ENCODE assay signal across 20 cellular contexts in genomic region chr5:169139381-169140125, GRCh38.
DNase-seq lines count a peak whose midpoint lies in the region; ATAC-seq and TF ChIP-seq lines count a peak whose summit lies in the region.
"Had no signal": no experiment of that assay in that cellular context is flagged by ENCODE, and none has a peak within 500 bp of the region (broad histone marks: within the 10 kb centered on the region; RNA-seq: fewer than 3 reads in every experiment).

No MANE protein-coding gene starts in this region.

- ATAC-seq in SK-N-SH treated with all-trans-retinoic acid at 6 μM for 48 hours = no peak
- ATAC-seq in lung (ENCODE audit: insufficient read depth, low FRiP score) = peak; percentile 74
- ATAC-seq in upper lobe of left lung (ENCODE audit: low FRiP score in 2 of 2) = peak; percentile 53 to 82
- ATAC-seq: activated CD8-positive, alpha-beta T cell treated with anti-CD3 and anti-CD28 coated beads for 36 hours; activated naive CD8-positive, alpha-beta T cell treated with anti-CD3 and anti-CD28 coated beads, Interleukin-2, amount 50 U/mL, for 24 hours; activated T-cell treated with anti-CD3 and anti-CD28 coated beads, Interleukin-2, amount 50 U/mL, for 72 hours had no signal

- POLR2A ChIA-PET in SK-N-SH (lab: Yijun Ruan, JAX) = interaction anchor here (0.7 kb wide), 1 partner anchor 40 kb away, joined by 4 read pairs; no protein-coding TSS in a partner anchor

- TF ChIP-seq POLR2A in upper lobe of left lung (IDR thresholded peaks at IDR 0.05) = no peak

- H4K20me1 ChIP-seq in SK-N-SH (ENCODE audit: insufficient read depth) = no peaks in the 10 kb centered on the region; the same call in 1 of the 2 replicates

- H3K4me3 ChIP-seq in SK-N-SH (ENCODE audit: low read depth in 2 of 2, low read length in 1 of 2) = no peak overlapping the region
- H3K4me3 ChIP-seq in lung = no peak overlapping the region
- H3K4me3 ChIP-seq in upper lobe of left lung = no peak overlapping the region
- H3K4me3 ChIP-seq: SK-N-MC, skin epidermis, tibial nerve had no signal

- CTCF ChIA-PET in SK-N-SH (lab: Yijun Ruan, JAX) = no interaction called here

- H3K36me3 Mint-ChIP-seq in chondrocyte (ENCODE audit: low read depth) = peaks cover 3% of the 10 kb centered on the region
- H3K36me3 Mint-ChIP-seq: CD14-positive monocyte had no signal

- no peak overlapping the region for H3K4me3 Mint-ChIP-seq in chondrocyte (ENCODE audit: unreplicated experiment)
- H3K4me3 Mint-ChIP-seq: activated CD8-positive, alpha-beta T cell treated with anti-CD3 and anti-CD28 coated beads for 36 hours; activated naive CD8-positive, alpha-beta T cell treated with anti-CD3 and anti-CD28 coated beads, Interleukin-2, amount 50 U/mL, for 24 hours; activated T-cell treated with anti-CD3 and anti-CD28 coated beads, Interleukin-2, amount 50 U/mL, for 72 hours had no signal

- no peaks in the 10 kb centered on the region for H3K9me2 ChIP-seq in SK-N-SH

- TF ChIP-seq EP300 in SK-N-SH (IDR thresholded peaks at IDR 0.05; ENCODE audit: borderline replicate concordance in 1 of 2, low read depth in 1 of 2, low read length in 1 of 2) (no peak), upper lobe of left lung (IDR thresholded peaks at IDR 0.05) (no peak)

- H3K9me3 Mint-ChIP-seq in chondrocyte (ENCODE audit: low read depth) = no peaks in the 10 kb centered on the region
- H3K9me3 Mint-ChIP-seq: activated CD8-positive, alpha-beta T cell treated with anti-CD3 and anti-CD28 coated beads for 36 hours; activated naive CD8-positive, alpha-beta T cell treated with anti-CD3 and anti-CD28 coated beads, Interleukin-2, amount 50 U/mL, for 24 hours; activated T-cell treated with anti-CD3 and anti-CD28 coated beads, Interleukin-2, amount 50 U/mL, for 72 hours had no signal

- H3K27ac ChIP-seq in SK-N-SH (ENCODE audit: low read depth in 2 of 2, low read length in 1 of 2) (peak overlapping the region in 1 of 2 experiments; percentile 34; a peak in 2 of 4 replicates), lung (ENCODE audit: low read depth in 1 of 2, low read length in 1 of 2) (peak overlapping the region in 1 of 2 donors; percentile 1), upper lobe of left lung (no peak overlapping the region)
- H3K27ac ChIP-seq: SK-N-MC had no signal

- H2AFZ ChIP-seq in SK-N-SH (ENCODE audit: low read depth) = no peak overlapping the region

- H3K79me2 ChIP-seq in SK-N-SH (ENCODE audit: insufficient read depth) = no peaks in the 10 kb centered on the region

- H3K9ac ChIP-seq in SK-N-SH = no peak overlapping the region

- H3K4me1 Mint-ChIP-seq in chondrocyte (ENCODE audit: low read depth) = peaks cover 30% of the 10 kb centered on the region
- H3K4me1 Mint-ChIP-seq: activated naive CD8-positive, alpha-beta T cell treated with anti-CD3 and anti-CD28 coated beads, Interleukin-2, amount 50 U/mL, for 24 hours; CD14-positive monocyte had no signal

- H3K27me3 ChIP-seq in SK-N-SH (ENCODE audit: insufficient read depth) (no peaks in the 10 kb centered on the region), lung (ENCODE audit: control insufficient read depth, insufficient read depth) (no peaks in the 10 kb centered on the region), upper lobe of left lung (no peaks in the 10 kb centered on the region)
- H3K27me3 ChIP-seq: tibial nerve had no signal

- WGBS in SK-N-SH (ENCODE audit: low lambda C conversion rate) = 79% methylated on average over 7 of the region's 7 CpGs
- 50 to 70% methylated on average over 7 of the region's 7 CpGs for WGBS in lung, 2 donors
- WGBS in upper lobe of left lung, 2 donors = 36 to 49% methylated on average over 5 to 7 of the region's 7 CpGs

- H3K36me3 ChIP-seq in SK-N-SH (replicated peaks in 1 of 2; ENCODE audit: control insufficient read depth in 1 of 2, insufficient read depth in 2 of 2, low read length in 1 of 2) = peaks cover 0 to 8% of the 10 kb centered on the region in 2 experiments
- no peaks in the 10 kb centered on the region for H3K36me3 ChIP-seq in lung (ENCODE audit: control insufficient read depth in 2 of 2, insufficient read depth in 2 of 2, low read length in 2 of 2)
- no peaks in the 10 kb centered on the region for H3K36me3 ChIP-seq in upper lobe of left lung
- H3K36me3 ChIP-seq: tibial nerve had no signal

- H3K4me1 ChIP-seq in SK-N-SH (ENCODE audit: control insufficient read depth in 1 of 2, insufficient read depth in 2 of 2, low read depth in 1 of 2, low read length in 1 of 2) (peaks cover 0 to 20% of the 10 kb centered on the region in 2 experiments; a peak in 2 of 4 replicates), lung (ENCODE audit: control insufficient read depth in 2 of 2, insufficient read depth in 2 of 2, low read length in 2 of 2) (peaks cover 0 to 3% of the 10 kb centered on the region in 2 donors), upper lobe of left lung (peaks cover 0 to 10% (median 8%) of the 10 kb centered on the region in 4 donors)

- peak overlapping the region; percentile 69 for H3K27ac Mint-ChIP-seq in chondrocyte (ENCODE audit: unreplicated experiment)
- H3K27ac Mint-ChIP-seq: activated CD8-positive, alpha-beta T cell treated with anti-CD3 and anti-CD28 coated beads for 36 hours; activated naive CD8-positive, alpha-beta T cell treated with anti-CD3 and anti-CD28 coated beads, Interleukin-2, amount 50 U/mL, for 24 hours; activated T-cell treated with anti-CD3 and anti-CD28 coated beads, Interleukin-2, amount 50 U/mL, for 72 hours; CD14-positive monocyte had no signal

- no peak for TF ChIP-seq CTCF in SK-N-SH (IDR thresholded peaks at IDR 0.05)
- no peak for TF ChIP-seq CTCF in chondrocyte (IDR thresholded peaks at IDR 0.05)
- TF ChIP-seq CTCF in lung (IDR thresholded peaks at IDR 0.05; ENCODE audit: control extremely low read depth, extremely low read depth) = no peak
- no peak for TF ChIP-seq CTCF in upper lobe of left lung (IDR thresholded peaks at IDR 0.05)

- H3K27me3 Mint-ChIP-seq in chondrocyte (ENCODE audit: low read depth) = no peaks in the 10 kb centered on the region
- H3K27me3 Mint-ChIP-seq: activated naive CD8-positive, alpha-beta T cell treated with anti-CD3 and anti-CD28 coated beads, Interleukin-2, amount 50 U/mL, for 24 hours had no signal

- no peaks in the 10 kb centered on the region for H3F3A ChIP-seq in SK-N-SH (replicated peaks; ENCODE audit: insufficient read depth)

- DNase-seq in SK-N-SH = no peak
- DNase-seq in chondrocyte (ENCODE audit: low spot score) = no peak
- DNase-seq in lung (ENCODE audit: low spot score) = peak; percentile 85
- DNase-seq in upper lobe of left lung = peak; percentile 79 to 89
- no peak for DNase-seq in stimulated activated CD4-positive, alpha-beta T cell treated with anti-CD3 and anti-CD28 coated beads, Interleukin-4, amount 100 ng/mL, for 1 hour
- DNase-seq in AG08395 (ENCODE audit: low spot score) = no peak
- DNase-seq in NCI-H1694 treated with DMSO at 0.1 percent for 48 hours (lab: John Stamatoyannopoulos, UW) = no peak
- DNase-seq: 8988T; activated CD8-positive, alpha-beta T cell treated with anti-CD3 and anti-CD28 coated beads for 36 hours; activated naive CD8-positive, alpha-beta T cell treated with anti-CD3 and anti-CD28 coated beads, Interleukin-2, amount 50 U/mL, for 24 hours; activated T-cell treated with anti-CD3 and anti-CD28 coated beads, Interleukin-2, amount 50 U/mL, for 72 hours; cerebellar nuclear complex; HCEC 1CT; NCI-H2081; NCI-H524 had no signal

- H3K9me3 ChIP-seq in SK-N-SH (no peaks in the 10 kb centered on the region), lung (ENCODE audit: control insufficient read depth in 2 of 2, insufficient read depth in 1 of 2, low read length in 1 of 2) (no peaks in the 10 kb centered on the region), upper lobe of left lung (no peaks in the 10 kb centered on the region)
- H3K9me3 ChIP-seq: tibial nerve had no signal

- TF ChIP-seq RAD21 in SK-N-SH (IDR thresholded peaks at IDR 0.05; ENCODE audit: low read length) = no peak

- no peak overlapping the region for H3K4me2 ChIP-seq in SK-N-SH

TF ChIP-seq in SK-N-SH treated with all-trans-retinoic acid at 6 μM for 48 hours, 23 proteins besides CTCF, POLR2A, EP300 and RAD21 (continues in another document):
- TF ChIP-seq ZC3H10 (CRISPR knock-in tag; IDR thresholded peaks at IDR 0.05) = no peak
- TF ChIP-seq OSR1 (CRISPR knock-in tag; IDR thresholded peaks at IDR 0.05) = no peak
- TF ChIP-seq PATZ1 (CRISPR knock-in tag; IDR thresholded peaks at IDR 0.05; ENCODE audit: borderline replicate concordance) = no peak
- no peak for TF ChIP-seq BACH2 (CRISPR knock-in tag; IDR thresholded peaks at IDR 0.05; ENCODE audit: borderline replicate concordance)

TF ChIP-seq in SK-N-SH, 30 proteins besides CTCF, POLR2A, EP300 and RAD21:
- TF ChIP-seq SIN3A (IDR thresholded peaks at IDR 0.05; ENCODE audit: borderline replicate concordance, low read depth, low read length) (no peak), ELF1 (IDR thresholded peaks at IDR 0.05) (no peak), MEF2A (IDR thresholded peaks at IDR 0.05; ENCODE audit: borderline replicate concordance, low read depth) (no peak), POLR2AphosphoS5 (IDR thresholded peaks at IDR 0.05; ENCODE audit: low read depth, low read length) (no peak), GABPA (IDR thresholded peaks at IDR 0.05; ENCODE audit: low read depth) (no peak), FOXJ3 (CRISPR knock-in tag; IDR thresholded peaks at IDR 0.05) (no peak)

Comparison
In these comparisons a context has a peak if more than half of its experiments do, and no peak if none do; other contexts are left out.
1. DNase-seq: peak in lung (single experiment) and upper lobe of left lung (2 of 2); none in SK-N-SH (single experiment), chondrocyte (single experiment), stimulated activated CD4-positive, alpha-beta T cell treated with anti-CD3 and anti-CD28 coated beads, Interleukin-4, amount 100 ng/mL, for 1 hour (single experiment), AG08395 (single experiment) and NCI-H1694 treated with DMSO at 0.1 percent for 48 hours (single experiment).